In genomic region chr15:75737713-75738646, GRCh38 we compare ENCODE assay signal across 8 cellular contexts. TPM values are rescaled to one million over a fixed set of nuclear protein-coding genes. Genes with fewer than 3 reads are reported as not detected.
A peak's percentile ranks its signal among the peaks of the same experiment; 100 is the strongest.
DNase-seq lines count a peak whose midpoint lies in the region; ATAC-seq and TF ChIP-seq lines count a peak whose summit lies in the region.
"Not testable (repeated sequence)": the region's sequence is repeated elsewhere in the genome, so short reads cannot be mapped to it uniquely, and the experiment has no call there.

No MANE protein-coding gene starts in this region.

- not testable (repeated sequence) for H4K20me1 ChIP-seq in fibroblast of lung (ENCODE audit: control insufficient read depth, extremely low read depth, insufficient read depth, low read length)

- not testable (repeated sequence) for TF ChIP-seq CTCF in fibroblast of lung (conservative IDR thresholded peaks at IDR 0.05 in 1 of 2, IDR thresholded peaks at IDR 0.05 in 1 of 2; ENCODE audit: low read depth in 1 of 2, low read length in 2 of 2); lower lobe of right lung (IDR thresholded peaks at IDR 0.05)

- not testable (repeated sequence) for H3K36me3 ChIP-seq in fibroblast of lung (ENCODE audit: control insufficient read depth, insufficient read depth, low read length); lower lobe of right lung

- not testable (repeated sequence) for H3K79me2 ChIP-seq in fibroblast of lung (ENCODE audit: control insufficient read depth, insufficient read depth, low read length)

- intact Hi-C loops in lower lobe of right lung (cut with DNase I); sciatic nerve (cut with DNase I): not testable (repeated sequence)

- H2AFZ ChIP-seq in fibroblast of lung (ENCODE audit: low read length), result peak overlapping the region; percentile 57

- not testable (repeated sequence) for H3K36me3 Mint-ChIP-seq in activated naive CD8-positive, alpha-beta T cell treated with anti-CD3 and anti-CD28 coated beads, Interleukin-2, amount 10 ng/mL, durations not matched to agents 7 days and 5 days

- H3K4me1 Mint-ChIP-seq in activated naive CD8-positive, alpha-beta T cell treated with anti-CD3 and anti-CD28 coated beads, Interleukin-2, amount 10 ng/mL, durations not matched to agents 7 days and 5 days, result not testable (repeated sequence)

- POLR2A ChIA-PET in activated naive CD8-positive, alpha-beta T cell treated with anti-CD3 and anti-CD28 coated beads, Interleukin-2, amount 10 ng/mL, durations not matched to agents 7 days and 5 days (lab: Charles Lee), result interaction anchor here (0.9 to 1.5 kb wide), 3 partner anchors 10 to 112 kb away, joined by 3 to 6 read pairs (median 4); partner anchors contain the start of gene SNUPN

- peak overlapping the region; percentile 71 for H3K27ac Mint-ChIP-seq in activated naive CD8-positive, alpha-beta T cell treated with anti-CD3 and anti-CD28 coated beads, Interleukin-2, amount 10 ng/mL, durations not matched to agents 7 days and 5 days

- H3K4me1 ChIP-seq in fibroblast of lung (ENCODE audit: control insufficient read depth, extremely low read depth, insufficient read depth, low read length), result not testable (repeated sequence)
- peaks cover 15% of the 10 kb centered on the region for H3K4me1 ChIP-seq in lower lobe of right lung

- peaks cover 15% of the 10 kb centered on the region for H3K27me3 Mint-ChIP-seq in activated naive CD8-positive, alpha-beta T cell treated with anti-CD3 and anti-CD28 coated beads, Interleukin-2, amount 10 ng/mL, durations not matched to agents 7 days and 5 days

- peak; percentile 40 for TF ChIP-seq POLR2A in GM18951 (IDR thresholded peaks at IDR 0.05; ENCODE audit: extremely low read depth, insufficient read depth, insufficient read length)

- peak overlapping the region; percentile 52 for H3K9ac ChIP-seq in fibroblast of lung (ENCODE audit: insufficient read depth, low read length)

- H3K4me3 ChIP-seq in fibroblast of lung (replicated peaks in 1 of 4; ENCODE audit: control extremely low read depth in 1 of 4, insufficient read depth in 1 of 4, low read depth in 3 of 4, low read length in 4 of 4) (peak overlapping the region; percentile 51 to 90 (median 72)), lower lobe of right lung (peak overlapping the region; percentile 92)

- H3K9me3 Mint-ChIP-seq in activated naive CD8-positive, alpha-beta T cell treated with anti-CD3 and anti-CD28 coated beads, Interleukin-2, amount 10 ng/mL, durations not matched to agents 7 days and 5 days, result not testable (repeated sequence)

- not testable (repeated sequence) for H3K27ac ChIP-seq in fibroblast of lung (ENCODE audit: insufficient read depth, low read length)
- peak overlapping the region; percentile 62 for H3K27ac ChIP-seq in lower lobe of right lung

- not testable (repeated sequence) for H3K9me3 ChIP-seq in fibroblast of lung (ENCODE audit: control insufficient read depth, insufficient read depth, low read depth, low read length); lower lobe of right lung

- peak; percentile 33 for DNase-seq in AG08396 (ENCODE audit: low spot score)
- DNase-seq in RKO (ENCODE audit: low spot score), result peak; percentile 16
- not testable (repeated sequence) for DNase-seq in activated naive CD8-positive, alpha-beta T cell treated with anti-CD3 and anti-CD28 coated beads, Interleukin-2, amount 10 ng/mL, durations not matched to agents 7 days and 5 days; fibroblast of lung (ENCODE audit: low read depth in 2 of 2); sciatic nerve (ENCODE audit: low spot score)
- DNase-seq in lower lobe of right lung, result peak; percentile 28

- H3K27me3 ChIP-seq in fibroblast of lung (ENCODE audit: control insufficient read depth, insufficient read depth, low read length); lower lobe of right lung (ENCODE audit: low read depth): not testable (repeated sequence)

- ATAC-seq in HG03066 (IDR thresholded peaks at IDR 0.05; ENCODE audit: low read depth, unreplicated experiment) (peak; percentile 5), lower lobe of right lung (peak; percentile 46 to 54), sciatic nerve (peak; percentile 7)
- ATAC-seq in activated naive CD8-positive, alpha-beta T cell treated with anti-CD3 and anti-CD28 coated beads, Interleukin-2, amount 10 ng/mL, durations not matched to agents 7 days and 5 days (ENCODE audit: low read depth), result not testable (repeated sequence)

- in situ Hi-C loops in GM18951 (cut with MboI; ENCODE audit: low sequenced_read_pairs, unreplicated experiment), result not testable (repeated sequence)

- peak overlapping the region; percentile 90 for H3K4me2 ChIP-seq in fibroblast of lung (ENCODE audit: extremely low read depth, insufficient read depth, low read length)

- H3K4me3 Mint-ChIP-seq in activated naive CD8-positive, alpha-beta T cell treated with anti-CD3 and anti-CD28 coated beads, Interleukin-2, amount 10 ng/mL, durations not matched to agents 7 days and 5 days, result peak overlapping the region; percentile 91

RNA-seq across cellular contexts. Expression of gene CSPG4, which starts 25.3 kb away (rescaled TPM):
- total RNA-seq in activated naive CD8-positive, alpha-beta T cell treated with anti-CD3 and anti-CD28 coated beads, Interleukin-2, amount 10 ng/mL, durations not matched to agents 7 days and 5 days, result not detected
- total RNA-seq in fibroblast of lung, result 26.5 and 109 TPM in 2 replicates
- 14.5 and 23.1 TPM in 2 replicates for polyA plus RNA-seq in fibroblast of lung
- polyA plus RNA-seq in fibroblast of lung (2012), result 47.8 and 91.2 TPM in 2 replicates
- polyA minus RNA-seq in fibroblast of lung (ENCODE audit: low replicate concordance), result 130 and 217 TPM in 2 replicates
- 15.0 TPM for total RNA-seq in lower lobe of right lung
- 57.5 TPM for total RNA-seq in sciatic nerve

Comparison
In these comparisons a context has a peak if more than half of its experiments do, and no peak if none do; other contexts are left out.
1. RNA of gene CSPG4, which starts 25.3 kb away (total RNA-seq): 26.5 to 109 TPM in fibroblast of lung, 57.5 TPM in sciatic nerve (single experiment) and 15.0 TPM in lower lobe of right lung (single experiment); not detected in activated naive CD8-positive, alpha-beta T cell treated with anti-CD3 and anti-CD28 coated beads, Interleukin-2, amount 10 ng/mL, durations not matched to agents 7 days and 5 days; every median in the first group is over 10 times any median in the second.